Comparison of ENCODE assay signal across 9 cellular contexts in genomic region chr5:16889203-16889971, GRCh38. TPM values are rescaled to one million over a fixed set of nuclear protein-coding genes. Genes with fewer than 3 reads are reported as not detected.
DNase-seq lines count a peak whose midpoint lies in the region; TF ChIP-seq lines count a peak whose summit lies in the region.
"Had no signal": no experiment of that assay in that cellular context is flagged by ENCODE, and none has a peak within 500 bp of the region (broad histone marks: within the 10 kb centered on the region; RNA-seq: fewer than 3 reads in every experiment).

No MANE protein-coding gene starts in this region.

- H3K27me3 ChIP-seq in stomach: no peaks in the 10 kb centered on the region
- H3K27me3 ChIP-seq: heart right ventricle had no signal

- POLR2A ChIA-PET in HEK293T (lab: Yijun Ruan, JAX): no interaction called here

- 77 to 84% (median 81%) methylated on average over 8 of the region's 8 CpGs for WGBS in stomach, 5 donors

- TF ChIP-seq EP300 in stomach (IDR thresholded peaks at IDR 0.05): no peak

- H3K36me3 ChIP-seq in stomach: no peaks in the 10 kb centered on the region
- H3K36me3 ChIP-seq: heart right ventricle had no signal

- CTCF ChIA-PET in HEK293T (lab: Yijun Ruan, JAX): interaction anchor here (0.6 to 0.7 kb wide), 2 partner anchors 217 to 222 kb away, joined by 3 to 7 read pairs; no protein-coding TSS in a partner anchor

- no peaks in the 10 kb centered on the region for H3K9me3 ChIP-seq in stomach
- H3K9me3 ChIP-seq: heart right ventricle had no signal

- H3K4me1 ChIP-seq in stomach: peaks cover 62 to 81% (median 70%) of the 10 kb centered on the region in 4 donors

- intact Hi-C loops in stomach (cut with DNase I; ENCODE audit: low total_unique reads): no loop called here

- no peak for TF ChIP-seq CTCF in fibroblast of mammary gland (conservative IDR thresholded peaks at IDR 0.05; ENCODE audit: control insufficient read depth, insufficient read depth, low read depth, low read length)
- TF ChIP-seq CTCF in stomach (IDR thresholded peaks at IDR 0.05): no peak

- TF ChIP-seq POLR2A in stomach (IDR thresholded peaks at IDR 0.05): no peak

- H3K4me3 ChIP-seq in fibroblast of mammary gland (ENCODE audit: control insufficient read depth, low read depth, low read length) (no peak overlapping the region), stomach (no peak overlapping the region)
- H3K4me3 ChIP-seq: heart right ventricle had no signal

- peak overlapping the region; percentile 9 to 83 (median 46) for H3K27ac ChIP-seq in stomach
- H3K27ac ChIP-seq: heart right ventricle had no signal

- DNase-seq in HEK293T (ENCODE audit: extremely low spot score) (peak; percentile 57), fibroblast of mammary gland (ENCODE audit: low read depth) (peak; percentile 59), stomach (no peak), GM19238 (ENCODE audit: insufficient read length, low spot score) (no peak), NCI-H1105 treated with DMSO at 0.1 percent for 48 hours (lab: John Stamatoyannopoulos, UW) (no peak)
- DNase-seq in activated T-cell treated with anti-CD3 and anti-CD28 coated beads, Interleukin-2, amount 50 U/mL, for 48 hours: no peak
- DNase-seq: heart right ventricle, nucleus accumbens had no signal

TF ChIP-seq in HEK293T, 16 proteins besides CTCF, POLR2A, EP300 and RAD21:
- TF ChIP-seq CTBP1 (IDR thresholded peaks at IDR 0.05; ENCODE audit: borderline replicate concordance): peak; percentile 74; the same call in 1 of the 2 replicates
- TF ChIP-seq HDGF (IDR thresholded peaks at IDR 0.05; ENCODE audit: borderline replicate concordance): no peak

TF ChIP-seq in PFSK-1, 5 proteins besides CTCF, POLR2A, EP300 and RAD21:
- TF ChIP-seq REST (IDR thresholded peaks at IDR 0.05; ENCODE audit: insufficient read depth in 1 of 2, low read depth in 2 of 2, low read length in 2 of 2) (no peak), SIN3A (IDR thresholded peaks at IDR 0.05; ENCODE audit: borderline replicate concordance, insufficient read depth, low read length) (0 out of 2 replicates have a peak, but pooled peaks have one; percentile 70), POLR2AphosphoS5 (IDR thresholded peaks at IDR 0.05; ENCODE audit: low read depth, low read length) (peak; percentile 49; the same call in 1 of the 2 replicates)
TF ChIP-seq in PFSK-1: peak in this region for 2.

RNA-seq across cellular contexts. Expression of gene MYO10, which starts 46.7 kb away (rescaled TPM):
- polyA plus RNA-seq in PFSK-1 (2012; ENCODE audit: insufficient read length, low read depth): 38.3 TPM
- 100 to 1,000 TPM in 3 of 5 donors, 10 to 100 TPM in 2; 53.8 to 233 (median 129) TPM for total RNA-seq in stomach
- polyA plus RNA-seq in stomach: 10 to 100 TPM in 2 of 3 donors, 1 to 10 TPM in 1; 6.8 to 18.1 (median 13.7) TPM

Comparison
In these comparisons a context has a peak if more than half of its experiments do, and no peak if none do; other contexts are left out.
1. DNase-seq: peak in HEK293T (single experiment) and fibroblast of mammary gland (single experiment); none in stomach (single experiment), GM19238 (single experiment), activated T-cell treated with anti-CD3 and anti-CD28 coated beads, Interleukin-2, amount 50 U/mL, for 48 hours (0 of 2) and NCI-H1105 treated with DMSO at 0.1 percent for 48 hours (single experiment).